8 cellular contexts compared by ENCODE assay signal in the genomic region with DNA sequence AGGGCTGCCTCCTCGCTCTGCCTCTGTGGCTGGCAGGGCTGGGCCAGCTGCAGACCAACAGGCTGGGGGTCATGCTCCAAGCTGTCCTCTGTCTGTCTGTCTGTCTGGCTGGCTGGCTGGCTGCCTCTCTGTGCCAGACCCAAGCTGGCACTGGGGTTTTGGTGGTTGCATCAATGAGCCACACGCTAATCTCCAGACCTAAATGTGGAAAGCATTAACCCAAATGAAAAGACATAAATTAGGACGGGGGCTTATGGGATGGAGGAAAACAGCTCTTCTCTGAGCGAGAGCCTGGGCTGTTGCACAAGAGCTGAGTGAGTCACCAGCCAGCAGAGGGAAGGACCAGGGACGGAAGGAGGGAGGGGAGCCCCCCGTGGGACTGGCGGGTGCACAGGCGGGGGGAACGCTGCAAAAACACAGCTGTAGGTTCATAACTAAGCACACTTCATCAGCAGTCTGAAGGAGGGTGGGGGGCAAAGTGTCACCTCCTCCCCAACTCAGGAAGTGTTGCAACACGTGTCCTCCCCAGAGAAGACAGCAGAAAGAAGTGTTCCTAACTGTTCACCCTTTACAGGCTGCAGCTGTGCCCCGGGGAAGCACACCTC.
DNase-seq lines count a peak whose midpoint lies in the region; ATAC-seq and TF ChIP-seq lines count a peak whose summit lies in the region.

No MANE protein-coding gene starts in this region.

- H3K27me3 ChIP-seq in RWPE2 (ENCODE audit: insufficient read depth, poor library complexity, severe bottlenecking) (no peaks in the 10 kb centered on the region), left ventricle myocardium inferior (ENCODE audit: low read depth) (no peaks in the 10 kb centered on the region), sigmoid colon (no peaks in the 10 kb centered on the region)

- H3K9me3 ChIP-seq in RWPE2 (ENCODE audit: severe bottlenecking) (no peaks in the 10 kb centered on the region), left ventricle myocardium inferior (replicated peaks) (no peaks in the 10 kb centered on the region), sigmoid colon (no peaks in the 10 kb centered on the region)

- WGBS in sigmoid colon, 2 donors = 14 to 49% methylated on average over 11 of the region's 11 CpGs

- DNase-seq in C1 segment of cervical spinal cord (lab: John Stamatoyannopoulos, UW) = peak in 11 of 14 donors; percentile 19 to 86 (median 68)
- DNase-seq in HFFc6 = peak; percentile 94
- DNase-seq in RWPE2 (ENCODE audit: low spot score) = no peak
- DNase-seq in activated naive CD8-positive, alpha-beta T cell treated with anti-CD3 and anti-CD28 coated beads, Interleukin-2, amount 10 ng/mL, durations not matched to agents 7 days and 5 days = peak; percentile 52
- peak; percentile 94 for DNase-seq in left ventricle myocardium inferior
- peak; percentile 98 for DNase-seq in sigmoid colon
- no peak for DNase-seq in middle frontal gyrus (ENCODE audit: extremely low spot score, low spot score)
- no peak for DNase-seq in G401 (ENCODE audit: low spot score)

- no peak for TF ChIP-seq POLR2A in sigmoid colon (IDR thresholded peaks at IDR 0.05)

- H3K27me3 Mint-ChIP-seq in HFFc6 (ENCODE audit: insufficient read depth) = no peaks in the 10 kb centered on the region; the same call in 1 of the 2 replicates
- H3K27me3 Mint-ChIP-seq in activated naive CD8-positive, alpha-beta T cell treated with anti-CD3 and anti-CD28 coated beads, Interleukin-2, amount 10 ng/mL, durations not matched to agents 7 days and 5 days = peaks cover 8% of the 10 kb centered on the region

- POLR2A ChIA-PET in activated naive CD8-positive, alpha-beta T cell treated with anti-CD3 and anti-CD28 coated beads, Interleukin-2, amount 10 ng/mL, durations not matched to agents 7 days and 5 days (lab: Charles Lee) = no interaction called here

- H3K4me3 ChIP-seq in RWPE2 (ENCODE audit: severe bottlenecking) (no peak overlapping the region), left ventricle myocardium inferior (peak overlapping the region; percentile 50), sigmoid colon (peak overlapping the region in 3 of 4 donors; percentile 1 to 29 (median 26))

- TF ChIP-seq EP300 in sigmoid colon (IDR thresholded peaks at IDR 0.05) = peak in 2 of 4 donors; percentile 42 to 75

- H3K36me3 ChIP-seq in RWPE2 (ENCODE audit: low read depth) (no peaks in the 10 kb centered on the region), left ventricle myocardium inferior (no peaks in the 10 kb centered on the region), sigmoid colon (no peaks in the 10 kb centered on the region)

- TF ChIP-seq CTCF in HFFc6 (IDR thresholded peaks at IDR 0.05) (no peak), RWPE2 (IDR thresholded peaks at IDR 0.05; ENCODE audit: poor library complexity, severe bottlenecking) (no peak), left ventricle myocardium inferior (IDR thresholded peaks at IDR 0.05; ENCODE audit: borderline replicate concordance) (no peak), sigmoid colon (IDR thresholded peaks at IDR 0.05) (no peak)

- H3K4me3 Mint-ChIP-seq in HFFc6 = peak overlapping the region; percentile 85
- H3K4me3 Mint-ChIP-seq in activated naive CD8-positive, alpha-beta T cell treated with anti-CD3 and anti-CD28 coated beads, Interleukin-2, amount 10 ng/mL, durations not matched to agents 7 days and 5 days = peak overlapping the region; percentile 71

- H3K4me1 Mint-ChIP-seq in HFFc6 (ENCODE audit: low read depth) = peaks cover 37% of the 10 kb centered on the region
- peaks cover 40% of the 10 kb centered on the region for H3K4me1 Mint-ChIP-seq in activated naive CD8-positive, alpha-beta T cell treated with anti-CD3 and anti-CD28 coated beads, Interleukin-2, amount 10 ng/mL, durations not matched to agents 7 days and 5 days

- in situ Hi-C loops in G401 (cut with HindIII; ENCODE audit: low sequenced_read_pairs) = no loop called here

- H3K4me1 ChIP-seq in RWPE2 (ENCODE audit: insufficient read depth, poor library complexity, severe bottlenecking) (peaks cover 24% of the 10 kb centered on the region), left ventricle myocardium inferior (peaks cover 86% of the 10 kb centered on the region), sigmoid colon (peaks cover 0 to 45% (median 37%) of the 10 kb centered on the region in 4 donors)

- peak; percentile 85 for ATAC-seq in RWPE2 (ENCODE audit: low read depth)
- ATAC-seq in activated naive CD8-positive, alpha-beta T cell treated with anti-CD3 and anti-CD28 coated beads, Interleukin-2, amount 10 ng/mL, durations not matched to agents 7 days and 5 days (ENCODE audit: low read depth) = peak; percentile 80

- H3K27ac Mint-ChIP-seq in HFFc6 = peak overlapping the region; percentile 98
- peak overlapping the region; percentile 67 for H3K27ac Mint-ChIP-seq in activated naive CD8-positive, alpha-beta T cell treated with anti-CD3 and anti-CD28 coated beads, Interleukin-2, amount 10 ng/mL, durations not matched to agents 7 days and 5 days

- H3K9me3 Mint-ChIP-seq in HFFc6 = no peaks in the 10 kb centered on the region
- no peaks in the 10 kb centered on the region for H3K9me3 Mint-ChIP-seq in activated naive CD8-positive, alpha-beta T cell treated with anti-CD3 and anti-CD28 coated beads, Interleukin-2, amount 10 ng/mL, durations not matched to agents 7 days and 5 days

- intact Hi-C loops in left ventricle myocardium inferior (cut with micrococcal nuclease) = no loop called here
- intact Hi-C loops in sigmoid colon (cut with DNase I) = no loop called here

- peak overlapping the region; percentile 65 for H3K27ac ChIP-seq in RWPE2 (ENCODE audit: poor library complexity, severe bottlenecking)
- peak overlapping the region; percentile 94 for H3K27ac ChIP-seq in left ventricle myocardium inferior (replicated peaks)
- H3K27ac ChIP-seq in sigmoid colon = peak overlapping the region; percentile 78 to 90 (median 83)

- H3K36me3 Mint-ChIP-seq in HFFc6 (ENCODE audit: low read depth) = no peaks in the 10 kb centered on the region
- H3K36me3 Mint-ChIP-seq in activated naive CD8-positive, alpha-beta T cell treated with anti-CD3 and anti-CD28 coated beads, Interleukin-2, amount 10 ng/mL, durations not matched to agents 7 days and 5 days = no peaks in the 10 kb centered on the region

Comparison
In these comparisons a context has a peak if more than half of its experiments do, and no peak if none do; other contexts are left out.
1. DNase-seq: peak in C1 segment of cervical spinal cord (11 of 14), HFFc6 (single experiment), activated naive CD8-positive, alpha-beta T cell treated with anti-CD3 and anti-CD28 coated beads, Interleukin-2, amount 10 ng/mL, durations not matched to agents 7 days and 5 days (single experiment), left ventricle myocardium inferior (single experiment) and sigmoid colon (single experiment); none in RWPE2 (single experiment), middle frontal gyrus (single experiment) and G401 (single experiment).
2. Peak in every context shown above with its lines, with median percentiles within 50 percentile points of each other: H3K27ac ChIP-seq.